ENCODE assay signal across 14 cellular contexts in genomic region chrX:18888281-18888680, GRCh38.
"Had no signal": no experiment of that assay in that cellular context is flagged by ENCODE, and none has a peak within 500 bp of the region (broad histone marks: within the 10 kb centered on the region; RNA-seq: fewer than 3 reads in every experiment).

No MANE protein-coding gene starts in this region.

- DNase-seq: activated CD4-positive, alpha-beta T cell treated with anti-CD3 and anti-CD28 coated beads, Interleukin-2, amount 10 ng/mL, durations not matched to agents 24 days and 14 days; activated CD8-positive, alpha-beta memory T cell treated with anti-CD3 and anti-CD28 coated beads for 24 hours; brain microvascular endothelial cell; kidney glomerular epithelial cell; nephron progenitor cell; transverse colon had no signal

- H3K36me3 ChIP-seq: brain microvascular endothelial cell, transverse colon had no signal

- H3K27ac Mint-ChIP-seq: activated CD4-positive, alpha-beta T cell treated with anti-CD3 and anti-CD28 coated beads, Interleukin-2, amount 10 ng/mL, durations not matched to agents 24 days and 14 days; activated T-helper 2 cell treated with anti-CD3 and anti-CD28 coated beads, Interferon-gamma antibody, Interleukin-2, Interleukin-4, amounts not matched to agents 10 μg/mL and 5 μg/mL and 100 μg/mL, durations not matched to agents 14 hours and 24 hours and 36 hours; nephron progenitor cell; T-helper 1 cell treated with Interleukin-12 subunit alpha and Interleukin-12 subunit beta and Interleukin-4 antibody, amounts not matched to agents 30 μg/mL and 1 μg/mL, for 36 hours; WTC11 had no signal

- H3K9me3 Mint-ChIP-seq: activated CD4-positive, alpha-beta T cell treated with anti-CD3 and anti-CD28 coated beads, Interleukin-2, amount 10 ng/mL, durations not matched to agents 24 days and 14 days; activated naive CD4-positive, alpha-beta T cell treated with anti-CD3 and anti-CD28 coated beads, Interleukin-2, amount 50 U/mL, for 24 hours; activated T-helper 2 cell treated with anti-CD3 and anti-CD28 coated beads, Interferon-gamma antibody, Interleukin-2, Interleukin-4, amounts not matched to agents 10 μg/mL and 5 μg/mL and 100 μg/mL, durations not matched to agents 14 hours and 24 hours and 36 hours; stimulated activated effector memory CD8-positive, alpha-beta T cell treated with anti-CD3 and anti-CD28 coated beads, Interleukin-12 subunit alpha, Interleukin-12 subunit beta, amount 100 ng/mL, for 72 hours; T-helper 1 cell treated with Interleukin-12 subunit alpha and Interleukin-12 subunit beta and Interleukin-4 antibody, amounts not matched to agents 30 μg/mL and 1 μg/mL, for 36 hours; WTC11 had no signal

- H3K9me3 ChIP-seq: transverse colon had no signal

- H3K27ac ChIP-seq: brain microvascular endothelial cell had no signal

- ATAC-seq: SK-N-SH treated with all-trans-retinoic acid at 6 μM for 48 hours; stimulated activated effector memory CD8-positive, alpha-beta T cell treated with anti-CD3 and anti-CD28 coated beads, Interleukin-12 subunit alpha, Interleukin-12 subunit beta, amount 100 ng/mL, for 72 hours; WTC11 had no signal

- H3K36me3 Mint-ChIP-seq: activated naive CD4-positive, alpha-beta T cell treated with anti-CD3 and anti-CD28 coated beads, Interleukin-2, amount 50 U/mL, for 24 hours; stimulated activated effector memory CD8-positive, alpha-beta T cell treated with anti-CD3 and anti-CD28 coated beads, Interleukin-12 subunit alpha, Interleukin-12 subunit beta, amount 100 ng/mL, for 72 hours; WTC11 had no signal

- H3K27me3 Mint-ChIP-seq: activated CD4-positive, alpha-beta T cell treated with anti-CD3 and anti-CD28 coated beads, Interleukin-2, amount 10 ng/mL, durations not matched to agents 24 days and 14 days; activated naive CD4-positive, alpha-beta T cell treated with anti-CD3 and anti-CD28 coated beads, Interleukin-2, amount 50 U/mL, for 24 hours had no signal

- H3K4me3 ChIP-seq: dorsolateral prefrontal cortex, skin epidermis, transverse colon had no signal

- H3K4me3 Mint-ChIP-seq: activated CD4-positive, alpha-beta T cell treated with anti-CD3 and anti-CD28 coated beads, Interleukin-2, amount 10 ng/mL, durations not matched to agents 24 days and 14 days; activated naive CD4-positive, alpha-beta T cell treated with anti-CD3 and anti-CD28 coated beads, Interleukin-2, amount 50 U/mL, for 24 hours; nephron progenitor cell; T-helper 1 cell treated with Interleukin-12 subunit alpha and Interleukin-12 subunit beta and Interleukin-4 antibody, amounts not matched to agents 30 μg/mL and 1 μg/mL, for 36 hours had no signal

- H3K27me3 ChIP-seq: brain microvascular endothelial cell, transverse colon had no signal
